Comparison of ENCODE assay signal across 8 cellular contexts in genomic region chr5:42057254-42057690, GRCh38.
DNase-seq lines count a peak whose midpoint lies in the region; ATAC-seq and TF ChIP-seq lines count a peak whose summit lies in the region.

No MANE protein-coding gene starts in this region.

- intact Hi-C loops in heart left ventricle (cut with DNase I): loop anchor here in 9 of 10 donors (2.0 to 5.0 kb wide), 3 partner anchors 200 to 710 kb away; no protein-coding TSS in a partner anchor

- no peak overlapping the region for H3K4me3 ChIP-seq in heart left ventricle

- no peaks in the 10 kb centered on the region for H3K36me3 ChIP-seq in heart left ventricle

- H3K9me3 ChIP-seq in heart left ventricle: no peaks in the 10 kb centered on the region

- H3K4me1 ChIP-seq in heart left ventricle: no peaks in the 10 kb centered on the region

- no peak overlapping the region for H3K27ac ChIP-seq in heart left ventricle

- 17 to 26% (median 20%) methylated on average over 5 of the region's 5 CpGs for WGBS in heart left ventricle, 4 donors

- DNase-seq in ELF-1 (ENCODE audit: low read depth, low spot score) (peak; percentile 73), HT1080 (ENCODE audit: low read depth) (peak; percentile 52), RPMI8226 (peak; percentile 70), heart left ventricle (no peak), cerebellum (ENCODE audit: low spot score) (no peak)
- DNase-seq in activated gamma-delta T cell treated with anti-CD3 and anti-CD28 coated beads, Interleukin-2, amount 50 U/mL, for 16 hours (ENCODE audit: low read depth): peak; percentile 24
- DNase-seq in stimulated activated CD4-positive, alpha-beta T cell treated with anti-CD3 and anti-CD28 coated beads, Interleukin-12 subunit alpha, Interleukin-12 subunit beta, amount 100 ng/mL, for 4 hours: peak; percentile 21

- TF ChIP-seq POLR2A in heart left ventricle (IDR thresholded peaks at IDR 0.05): no peak

- ATAC-seq in GM21528 (IDR thresholded peaks at IDR 0.05; ENCODE audit: low FRiP score, unreplicated experiment) (peak; percentile 95), heart left ventricle (peak in 2 of 4 donors; percentile 47 to 69)

- peak; percentile 43 to 71 (median 64) for TF ChIP-seq CTCF in heart left ventricle (IDR thresholded peaks at IDR 0.05)

- no peaks in the 10 kb centered on the region for H3K27me3 ChIP-seq in heart left ventricle

Comparison
In these comparisons a context has a peak if more than half of its experiments do, and no peak if none do; other contexts are left out.
1. DNase-seq: peak in ELF-1 (single experiment), HT1080 (single experiment), RPMI8226 (single experiment), activated gamma-delta T cell treated with anti-CD3 and anti-CD28 coated beads, Interleukin-2, amount 50 U/mL, for 16 hours (single experiment) and stimulated activated CD4-positive, alpha-beta T cell treated with anti-CD3 and anti-CD28 coated beads, Interleukin-12 subunit alpha, Interleukin-12 subunit beta, amount 100 ng/mL, for 4 hours (single experiment); none in heart left ventricle (0 of 5) and cerebellum (single experiment).